In the genomic region with DNA sequence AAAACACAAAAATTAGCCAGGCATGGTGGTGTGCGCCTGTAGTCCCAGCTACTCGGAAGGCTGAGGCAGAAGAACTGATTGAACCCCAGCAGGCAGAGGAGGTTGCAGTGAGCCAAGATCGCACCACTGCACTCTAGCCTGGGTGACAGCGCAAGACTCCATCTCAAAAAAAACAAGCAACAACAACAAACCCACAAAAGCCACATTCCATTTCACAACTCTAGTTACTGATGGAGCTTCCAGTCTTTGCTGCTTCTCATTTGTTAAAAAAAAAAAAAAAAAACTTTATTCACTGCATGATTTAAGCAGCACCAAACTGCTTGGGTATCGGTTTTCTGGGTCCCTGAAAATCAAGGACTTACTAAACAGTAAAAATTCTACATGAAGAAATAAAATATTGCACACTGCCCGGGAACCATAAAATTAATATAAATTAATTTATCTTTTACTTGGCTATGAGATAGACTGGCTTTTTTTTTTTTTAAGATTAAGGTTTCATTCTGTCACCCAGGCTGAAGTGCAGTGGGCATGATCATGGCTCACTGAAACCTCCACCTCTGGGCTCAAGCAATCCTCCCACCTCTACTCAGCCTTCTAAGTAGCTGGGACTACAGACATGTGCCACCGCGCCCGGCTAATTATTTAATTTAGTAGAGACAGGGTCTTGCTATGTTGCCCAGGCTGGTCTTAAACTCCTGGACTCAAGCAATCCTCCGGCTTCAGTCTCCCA, we compare ENCODE assay signal across 1 cellular context.
TF ChIP-seq lines count a peak whose summit lies in the region.

No MANE protein-coding gene starts in this region.

TF ChIP-seq in WTC11, 78 proteins besides CTCF, POLR2A, EP300 and RAD21 (continued from another document):
- TF ChIP-seq, protein P1, sequence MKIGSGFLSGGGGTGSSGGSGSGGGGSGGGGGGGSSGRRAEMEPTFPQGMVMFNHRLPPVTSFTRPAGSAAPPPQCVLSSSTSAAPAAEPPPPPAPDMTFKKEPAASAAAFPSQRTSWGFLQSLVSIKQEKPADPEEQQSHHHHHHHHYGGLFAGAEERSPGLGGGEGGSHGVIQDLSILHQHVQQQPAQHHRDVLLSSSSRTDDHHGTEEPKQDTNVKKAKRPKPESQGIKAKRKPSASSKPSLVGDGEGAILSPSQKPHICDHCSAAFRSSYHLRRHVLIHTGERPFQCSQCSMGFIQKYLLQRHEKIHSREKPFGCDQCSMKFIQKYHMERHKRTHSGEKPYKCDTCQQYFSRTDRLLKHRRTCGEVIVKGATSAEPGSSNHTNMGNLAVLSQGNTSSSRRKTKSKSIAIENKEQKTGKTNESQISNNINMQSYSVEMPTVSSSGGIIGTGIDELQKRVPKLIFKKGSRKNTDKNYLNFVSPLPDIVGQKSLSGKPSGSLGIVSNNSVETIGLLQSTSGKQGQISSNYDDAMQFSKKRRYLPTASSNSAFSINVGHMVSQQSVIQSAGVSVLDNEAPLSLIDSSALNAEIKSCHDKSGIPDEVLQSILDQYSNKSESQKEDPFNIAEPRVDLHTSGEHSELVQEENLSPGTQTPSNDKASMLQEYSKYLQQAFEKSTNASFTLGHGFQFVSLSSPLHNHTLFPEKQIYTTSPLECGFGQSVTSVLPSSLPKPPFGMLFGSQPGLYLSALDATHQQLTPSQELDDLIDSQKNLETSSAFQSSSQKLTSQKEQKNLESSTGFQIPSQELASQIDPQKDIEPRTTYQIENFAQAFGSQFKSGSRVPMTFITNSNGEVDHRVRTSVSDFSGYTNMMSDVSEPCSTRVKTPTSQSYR (CRISPR knock-in tag; IDR thresholded peaks at IDR 0.05): no peak
- TF ChIP-seq, protein P2, sequence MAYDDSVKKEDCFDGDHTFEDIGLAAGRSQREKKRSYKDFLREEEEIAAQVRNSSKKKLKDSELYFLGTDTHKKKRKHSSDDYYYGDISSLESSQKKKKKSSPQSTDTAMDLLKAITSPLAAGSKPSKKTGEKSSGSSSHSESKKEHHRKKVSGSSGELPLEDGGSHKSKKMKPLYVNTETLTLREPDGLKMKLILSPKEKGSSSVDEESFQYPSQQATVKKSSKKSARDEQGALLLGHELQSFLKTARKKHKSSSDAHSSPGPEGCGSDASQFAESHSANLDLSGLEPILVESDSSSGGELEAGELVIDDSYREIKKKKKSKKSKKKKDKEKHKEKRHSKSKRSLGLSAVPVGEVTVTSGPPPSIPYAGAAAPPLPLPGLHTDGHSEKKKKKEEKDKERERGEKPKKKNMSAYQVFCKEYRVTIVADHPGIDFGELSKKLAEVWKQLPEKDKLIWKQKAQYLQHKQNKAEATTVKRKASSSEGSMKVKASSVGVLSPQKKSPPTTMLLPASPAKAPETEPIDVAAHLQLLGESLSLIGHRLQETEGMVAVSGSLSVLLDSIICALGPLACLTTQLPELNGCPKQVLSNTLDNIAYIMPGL (CRISPR knock-in tag; IDR thresholded peaks at IDR 0.05): no peak
- TF ChIP-seq ETV6 (CRISPR knock-in tag; IDR thresholded peaks at IDR 0.05) (no peak), TEAD4 (CRISPR knock-in tag; IDR thresholded peaks at IDR 0.05) (no peak)
TF ChIP-seq in WTC11: peak in this region for 0.
